8 cellular contexts compared by ENCODE assay signal in the genomic region with DNA sequence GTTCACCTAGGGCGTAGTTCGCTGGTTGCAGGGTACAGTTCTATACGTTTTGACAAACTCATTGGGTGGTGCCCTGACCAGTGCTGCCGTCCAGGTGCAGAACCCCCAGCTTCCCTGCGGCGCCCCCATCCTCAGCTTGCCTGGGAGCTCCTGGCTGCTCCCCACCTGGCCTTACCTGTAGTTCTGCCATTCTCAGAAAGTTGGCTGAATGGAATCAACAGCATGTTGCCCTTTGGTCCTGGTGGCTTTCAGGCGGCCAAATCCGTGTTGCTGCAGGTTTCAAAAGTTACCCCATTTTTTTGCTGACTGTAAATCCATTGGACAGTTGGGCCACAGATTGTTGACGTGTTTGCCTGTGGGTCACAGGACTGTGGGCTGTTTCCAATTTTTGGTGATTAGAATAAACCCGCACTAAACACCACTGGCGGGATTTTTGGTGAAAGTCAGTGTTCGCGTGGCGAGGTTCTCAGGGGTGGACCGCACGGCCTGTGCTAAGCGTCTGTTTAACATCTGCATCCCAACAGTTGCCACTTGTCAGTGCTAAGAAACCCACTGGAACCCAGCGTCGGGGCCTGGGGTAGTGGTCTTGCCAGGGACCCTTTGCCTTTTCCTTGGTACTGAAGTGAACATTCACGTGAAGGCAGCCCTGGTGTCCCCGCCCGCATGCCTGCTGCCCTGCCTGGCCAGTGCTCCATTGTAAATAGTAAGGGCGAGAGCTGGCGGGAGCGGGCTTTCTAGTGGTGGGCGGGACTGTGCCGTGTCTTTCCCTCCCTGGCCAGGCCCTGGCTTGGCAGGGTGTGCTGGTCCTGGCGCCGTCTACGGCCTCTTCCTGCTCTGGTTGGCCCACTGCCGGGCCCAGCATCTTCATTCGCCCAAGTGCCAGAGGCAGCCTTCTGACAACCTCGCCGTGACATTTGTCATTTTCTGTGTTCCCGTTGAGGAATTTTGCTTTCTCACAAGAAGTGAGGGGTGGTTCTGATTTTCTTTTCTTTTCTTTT. TPM values are rescaled to one million over a fixed set of nuclear protein-coding genes. Genes with fewer than 3 reads are reported as not detected.
A peak's percentile ranks its signal among the peaks of the same experiment; 100 is the strongest.
DNase-seq lines count a peak whose midpoint lies in the region; ATAC-seq and TF ChIP-seq lines count a peak whose summit lies in the region.

No MANE protein-coding gene starts in this region.

- H3K4me1 ChIP-seq in breast epithelium: peaks cover 11 to 28% of the 10 kb centered on the region in 2 donors
- H3K4me1 ChIP-seq in vagina: peaks cover 64% of the 10 kb centered on the region

- no peak for TF ChIP-seq POLR2A in breast epithelium (IDR thresholded peaks at IDR 0.05)
- TF ChIP-seq POLR2A in vagina (IDR thresholded peaks at IDR 0.05): no peak

- H3K27me3 Mint-ChIP-seq in memory B cell: no peaks in the 10 kb centered on the region

- H3K9me3 Mint-ChIP-seq in memory B cell: no peaks in the 10 kb centered on the region

- no peak for TF ChIP-seq CTCF in breast epithelium (IDR thresholded peaks at IDR 0.05)
- no peak for TF ChIP-seq CTCF in vagina (IDR thresholded peaks at IDR 0.05)

- H3K4me3 ChIP-seq in breast epithelium (no peak overlapping the region), vagina (peak overlapping the region in 1 of 2 donors; percentile 5)

- no peaks in the 10 kb centered on the region for H3K9me3 ChIP-seq in breast epithelium
- no peaks in the 10 kb centered on the region for H3K9me3 ChIP-seq in vagina

- peaks cover 47% of the 10 kb centered on the region for H3K4me1 Mint-ChIP-seq in memory B cell

- peak overlapping the region; percentile 97 for H3K27ac Mint-ChIP-seq in memory B cell

- H3K36me3 Mint-ChIP-seq in memory B cell: no peaks in the 10 kb centered on the region

- H3K4me3 Mint-ChIP-seq in memory B cell: peak overlapping the region; percentile 94

- H3K36me3 ChIP-seq in breast epithelium (no peaks in the 10 kb centered on the region), vagina (no peaks in the 10 kb centered on the region)

- H3K27ac ChIP-seq in breast epithelium (peak overlapping the region; percentile 4 to 62), vagina (peak overlapping the region; percentile 97)

- no peak for ATAC-seq in memory B cell (ENCODE audit: low read depth)

- DNase-seq in DMS 273 (lab: John Stamatoyannopoulos, UW; ENCODE audit: unreplicated experiment): peak; percentile 59
- DNase-seq in NCI-H2029 treated with DMSO at 0.1 percent for 48 hours (lab: John Stamatoyannopoulos, UW): peak; percentile 93
- DNase-seq in breast epithelium (ENCODE audit: low spot score in 2 of 2): peak; percentile 80 to 86
- DNase-seq in memory B cell (ENCODE audit: low spot score in 2 of 2): no peak
- no peak for DNase-seq in vagina (ENCODE audit: extremely low spot score in 2 of 2)
- DNase-seq in NCI-H146 treated with DMSO at 0.1 percent for 48 hours (lab: John Stamatoyannopoulos, UW; ENCODE audit: unreplicated experiment): no peak
- DNase-seq in NCI-H2227 (lab: John Stamatoyannopoulos, UW; ENCODE audit: unreplicated experiment): no peak
- no peak for DNase-seq in NCI-H345 (lab: John Stamatoyannopoulos, UW)

- intact Hi-C loops in breast epithelium (cut with DNase I; ENCODE audit: low total_unique reads): loop anchor here (10.0 kb wide), 1 partner anchor 108 kb away; no protein-coding TSS in a partner anchor
- intact Hi-C loops in vagina (cut with DNase I): loop anchor here (5.0 kb wide), 1 partner anchor 70 kb away; the partner anchor contains the start of genes PLEKHJ1 and SF3A2

- no peaks in the 10 kb centered on the region for H3K27me3 ChIP-seq in breast epithelium
- H3K27me3 ChIP-seq in vagina: no peaks in the 10 kb centered on the region

RNA-seq across cellular contexts. Expression of gene DOT1L, which starts 3.3 kb away (rescaled TPM):
- total RNA-seq in breast epithelium: 10 to 100 TPM in 1 of 3 donors, 1 to 10 TPM in 2; 7.7 to 10.2 (median 8.0) TPM
- 13.0 TPM for total RNA-seq in vagina

RNA-seq across cellular contexts. Expression of gene AP3D1, which starts 15.7 kb away (rescaled TPM):
- total RNA-seq in breast epithelium: 10 to 100 TPM; 53.6 to 68.5 (median 54.0) TPM
- 62.9 TPM for total RNA-seq in vagina

Comparison
In these comparisons a context has a peak if more than half of its experiments do, and no peak if none do; other contexts are left out.
1. DNase-seq: peak in DMS 273 (single experiment), NCI-H2029 treated with DMSO at 0.1 percent for 48 hours (single experiment) and breast epithelium (2 of 2); none in memory B cell (0 of 2), vagina (0 of 2), NCI-H146 treated with DMSO at 0.1 percent for 48 hours (single experiment), NCI-H2227 (single experiment) and NCI-H345 (single experiment).